In the genomic region with DNA sequence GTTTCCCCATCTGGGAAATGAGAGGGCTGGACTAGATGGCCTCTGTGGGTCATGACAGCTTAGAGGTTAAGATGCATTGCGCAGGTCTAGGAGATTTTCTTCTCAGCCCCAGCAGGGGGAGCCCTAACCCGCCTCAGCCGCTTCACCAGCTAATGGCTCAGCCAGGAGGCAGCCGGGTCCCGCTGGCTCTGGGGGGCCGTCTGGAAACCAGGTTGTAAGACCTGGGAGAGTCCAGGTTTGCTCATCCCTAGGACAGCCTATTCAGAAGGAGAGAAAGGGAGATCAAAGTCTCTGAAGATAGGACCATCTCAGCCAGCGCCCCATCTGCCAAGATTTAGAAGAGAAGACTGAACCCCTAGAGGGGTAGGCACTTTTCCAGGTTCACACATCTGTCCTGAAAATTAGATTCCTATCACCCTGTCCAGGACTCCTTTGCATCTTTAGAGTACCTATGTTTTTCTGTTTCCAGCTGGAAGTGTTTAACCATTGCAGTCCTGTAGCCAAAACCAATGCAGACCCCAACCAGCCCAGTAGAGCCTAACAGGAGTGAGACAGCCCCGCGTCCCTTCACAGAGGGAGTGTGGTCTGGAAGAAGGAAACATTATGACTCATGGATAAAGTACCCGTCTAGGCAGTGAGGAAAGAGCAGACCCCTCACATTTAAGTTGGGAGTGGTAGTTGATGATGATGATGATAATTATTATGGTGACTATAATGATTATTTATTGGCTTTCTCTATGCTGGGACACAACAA, we compare ENCODE assay signal across 8 cellular contexts. TPM values are rescaled to one million over a fixed set of nuclear protein-coding genes. Genes with fewer than 3 reads are reported as not detected.
DNase-seq lines count a peak whose midpoint lies in the region; ATAC-seq lines count a peak whose summit lies in the region.

No MANE protein-coding gene starts in this region.

- no peak overlapping the region for H3K4me2 ChIP-seq in mesenchymal stem cell (ENCODE audit: low read length, poor library complexity, severe bottlenecking)

- H3K4me3 Mint-ChIP-seq in CD4-positive, CD25-positive, alpha-beta regulatory T cell = no peak overlapping the region
- H3K4me3 Mint-ChIP-seq in activated CD4-positive, alpha-beta memory T cell treated with anti-CD3 and anti-CD28 coated beads, Interleukin-2, amount 10 ng/mL, durations not matched to agents 7 days and 5 days = no peak overlapping the region

- no peak overlapping the region for H4K91ac ChIP-seq in mesenchymal stem cell (ENCODE audit: low read length)

- peaks cover 4% of the 10 kb centered on the region for H3K27me3 ChIP-seq in CD4-positive, CD25-positive, alpha-beta regulatory T cell (ENCODE audit: control insufficient read depth, insufficient read depth, low read length)
- H3K27me3 ChIP-seq in effector memory CD4-positive, alpha-beta T cell (replicated peaks; ENCODE audit: control insufficient read depth, insufficient read depth, low read length, poor library complexity, severe bottlenecking) = no peaks in the 10 kb centered on the region
- H3K27me3 ChIP-seq in mesenchymal stem cell (ENCODE audit: control insufficient read depth in 1 of 2, insufficient read depth in 1 of 2, low read length in 2 of 2) = no peaks in the 10 kb centered on the region

- H4K8ac ChIP-seq in mesenchymal stem cell (ENCODE audit: low read length) = no peak overlapping the region

- H3K4ac ChIP-seq in mesenchymal stem cell (ENCODE audit: low read depth in 1 of 2, low read length in 2 of 2) = peak overlapping the region in 1 of 2 experiments; percentile 57

- H3K14ac ChIP-seq in mesenchymal stem cell (ENCODE audit: low read length in 2 of 2) = no peak overlapping the region

- peak; percentile 66 to 75 (median 75) for DNase-seq in CD4-positive, CD25-positive, alpha-beta regulatory T cell
- DNase-seq in NCI-H748 treated with DMSO at 0.1 percent for 48 hours (lab: John Stamatoyannopoulos, UW) (peak; percentile 44), mesenchymal stem cell (peak; percentile 85)
- DNase-seq in activated CD4-positive, alpha-beta memory T cell treated with anti-CD3 and anti-CD28 coated beads, Interleukin-2, amount 10 ng/mL, durations not matched to agents 7 days and 5 days = peak; percentile 82
- peak; percentile 54 to 64 (median 58) for DNase-seq in effector memory CD4-positive, alpha-beta T cell
- DNase-seq in stimulated activated CD8-positive, alpha-beta memory T cell treated with anti-CD3 and anti-CD28 coated beads, Interleukin-15, amount 100 ng/mL, for 4 hours (ENCODE audit: low read depth in 2 of 2) = peak; percentile 46 to 55

- H2BK120ac ChIP-seq in mesenchymal stem cell (ENCODE audit: low read depth, low read length) = no peak overlapping the region

- H3K4me3 ChIP-seq in CD4-positive, CD25-positive, alpha-beta regulatory T cell (ENCODE audit: low read depth, low read length) = no peak overlapping the region
- no peak overlapping the region for H3K4me3 ChIP-seq in effector memory CD4-positive, alpha-beta T cell (ENCODE audit: insufficient read depth, low read depth, low read length, poor library complexity, severe bottlenecking)
- H3K4me3 ChIP-seq in mesenchymal stem cell (ENCODE audit: insufficient read depth in 1 of 2, low read depth in 1 of 2, low read length in 2 of 2) = no peak overlapping the region

- no peak overlapping the region for H2AFZ ChIP-seq in mesenchymal stem cell (ENCODE audit: low read depth, low read length)

- POLR2A ChIA-PET in activated CD4-positive, alpha-beta memory T cell treated with anti-CD3 and anti-CD28 coated beads, Interleukin-2, amount 10 ng/mL, durations not matched to agents 7 days and 5 days (lab: Charles Lee) = interaction anchor here (1.4 kb wide), 1 partner anchor 112 kb away, joined by 16 read pairs; a partner anchor contains a TSS

- H3K27me3 Mint-ChIP-seq in CD4-positive, CD25-positive, alpha-beta regulatory T cell = peaks cover 25% of the 10 kb centered on the region
- peaks cover 11% of the 10 kb centered on the region for H3K27me3 Mint-ChIP-seq in activated CD4-positive, alpha-beta memory T cell treated with anti-CD3 and anti-CD28 coated beads, Interleukin-2, amount 10 ng/mL, durations not matched to agents 7 days and 5 days

- no peaks in the 10 kb centered on the region for H3K79me1 ChIP-seq in mesenchymal stem cell (replicated peaks; ENCODE audit: low read length, poor library complexity, severe bottlenecking)

- no peaks in the 10 kb centered on the region for H3K36me3 ChIP-seq in CD4-positive, CD25-positive, alpha-beta regulatory T cell (ENCODE audit: control insufficient read depth, insufficient read depth, low read length)
- no peaks in the 10 kb centered on the region for H3K36me3 ChIP-seq in effector memory CD4-positive, alpha-beta T cell (ENCODE audit: control insufficient read depth, insufficient read depth, low read length)
- peaks cover 16 to 33% of the 10 kb centered on the region in 2 experiments for H3K36me3 ChIP-seq in mesenchymal stem cell (ENCODE audit: control insufficient read depth in 1 of 2, insufficient read depth in 2 of 2, low read depth in 1 of 2, low read length in 2 of 2)

- peaks cover 5% of the 10 kb centered on the region for H3K4me1 ChIP-seq in CD4-positive, CD25-positive, alpha-beta regulatory T cell (ENCODE audit: control insufficient read depth, insufficient read depth, low read length, poor library complexity, severe bottlenecking)
- peaks cover 5% of the 10 kb centered on the region for H3K4me1 ChIP-seq in effector memory CD4-positive, alpha-beta T cell (ENCODE audit: control insufficient read depth, insufficient read depth, low read length, poor library complexity, severe bottlenecking)
- peaks cover 9% of the 10 kb centered on the region for H3K4me1 ChIP-seq in mesenchymal stem cell (ENCODE audit: control insufficient read depth, insufficient read depth, low read depth, low read length)

- no peaks in the 10 kb centered on the region for H3K36me3 Mint-ChIP-seq in CD4-positive, CD25-positive, alpha-beta regulatory T cell
- no peaks in the 10 kb centered on the region for H3K36me3 Mint-ChIP-seq in activated CD4-positive, alpha-beta memory T cell treated with anti-CD3 and anti-CD28 coated beads, Interleukin-2, amount 10 ng/mL, durations not matched to agents 7 days and 5 days (ENCODE audit: low read depth)

- H3K9me3 ChIP-seq in CD4-positive, CD25-positive, alpha-beta regulatory T cell (ENCODE audit: control insufficient read depth in 2 of 2, low read length in 2 of 2) = no peaks in the 10 kb centered on the region
- H3K9me3 ChIP-seq in effector memory CD4-positive, alpha-beta T cell (ENCODE audit: control insufficient read depth, low read length) = no peaks in the 10 kb centered on the region
- no peaks in the 10 kb centered on the region for H3K9me3 ChIP-seq in mesenchymal stem cell (ENCODE audit: control insufficient read depth, low read length)

- H2AK5ac ChIP-seq in mesenchymal stem cell (ENCODE audit: low read length, severe bottlenecking) = peak overlapping the region; percentile 89

- no peak overlapping the region for H2BK5ac ChIP-seq in mesenchymal stem cell (ENCODE audit: low read depth, low read length, poor library complexity, severe bottlenecking)

- no peak overlapping the region for H2BK15ac ChIP-seq in mesenchymal stem cell (ENCODE audit: low read depth, poor library complexity, severe bottlenecking)

- no peak overlapping the region for H3K23ac ChIP-seq in mesenchymal stem cell (ENCODE audit: low read length in 2 of 2)

- 8% methylated on average over 10 of the region's 10 CpGs for WGBS in mesenchymal stem cell

- H3K4me1 Mint-ChIP-seq in CD4-positive, CD25-positive, alpha-beta regulatory T cell = peaks cover 0 to 3% (median 1%) of the 10 kb centered on the region in 4 donors
- H3K4me1 Mint-ChIP-seq in activated CD4-positive, alpha-beta memory T cell treated with anti-CD3 and anti-CD28 coated beads, Interleukin-2, amount 10 ng/mL, durations not matched to agents 7 days and 5 days = peaks cover 19% of the 10 kb centered on the region

- H3K18ac ChIP-seq in mesenchymal stem cell (ENCODE audit: low read depth in 1 of 2, low read length in 2 of 2) = peak overlapping the region; percentile 42 to 66

- H3K27ac ChIP-seq in CD4-positive, CD25-positive, alpha-beta regulatory T cell (ENCODE audit: insufficient read depth, low read length, poor library complexity, severe bottlenecking) = no peak overlapping the region
- H3K27ac ChIP-seq in effector memory CD4-positive, alpha-beta T cell (ENCODE audit: insufficient read depth, low read length, poor library complexity, severe bottlenecking) = no peak overlapping the region
- peak overlapping the region; percentile 55 for H3K27ac ChIP-seq in mesenchymal stem cell (ENCODE audit: low read length, poor library complexity, severe bottlenecking)

- CTCF ChIA-PET in activated CD4-positive, alpha-beta memory T cell treated with anti-CD3 and anti-CD28 coated beads, Interleukin-2, amount 10 ng/mL, durations not matched to agents 7 days and 5 days (lab: Charles Lee) = interaction anchor here (0.5 to 6.1 kb wide), 33 partner anchors 8 to 876 kb away, joined by 3 to 88 read pairs (median 5); a partner anchor contains a TSS

- peak overlapping the region; percentile 74 for H3K9ac ChIP-seq in mesenchymal stem cell (ENCODE audit: low read length)

- H3K9me3 Mint-ChIP-seq in CD4-positive, CD25-positive, alpha-beta regulatory T cell = no peaks in the 10 kb centered on the region
- no peaks in the 10 kb centered on the region for H3K9me3 Mint-ChIP-seq in activated CD4-positive, alpha-beta memory T cell treated with anti-CD3 and anti-CD28 coated beads, Interleukin-2, amount 10 ng/mL, durations not matched to agents 7 days and 5 days

- ATAC-seq in CD4-positive, CD25-positive, alpha-beta regulatory T cell (ENCODE audit: low read depth in 2 of 2) = peak; percentile 86 to 91
- ATAC-seq in GM19395 (IDR thresholded peaks at IDR 0.05; ENCODE audit: unreplicated experiment) (peak; percentile 69), HG03469 (IDR thresholded peaks at IDR 0.05; ENCODE audit: unreplicated experiment) (peak; percentile 38)

- peak overlapping the region in 2 of 3 donors; percentile 14 to 44 for H3K27ac Mint-ChIP-seq in CD4-positive, CD25-positive, alpha-beta regulatory T cell
- H3K27ac Mint-ChIP-seq in activated CD4-positive, alpha-beta memory T cell treated with anti-CD3 and anti-CD28 coated beads, Interleukin-2, amount 10 ng/mL, durations not matched to agents 7 days and 5 days = no peak overlapping the region

- H2BK12ac ChIP-seq in mesenchymal stem cell (ENCODE audit: low read length in 2 of 2) = peak overlapping the region in 1 of 2 experiments; percentile 52

RNA-seq across cellular contexts. Expression of a gene that starts 27.5 kb away (rescaled TPM):
- total RNA-seq in CD4-positive, CD25-positive, alpha-beta regulatory T cell = 34.6 TPM
- polyA plus RNA-seq in CD4-positive, CD25-positive, alpha-beta regulatory T cell = not detected
- total RNA-seq in activated CD4-positive, alpha-beta memory T cell treated with anti-CD3 and anti-CD28 coated beads, Interleukin-2, amount 10 ng/mL, durations not matched to agents 7 days and 5 days = under 1 TPM in 1 of 2 experiments, not detected in 1; 0.25 TPM
- 5,201 TPM for polyA plus RNA-seq in mesenchymal stem cell (2013, experiment 1 of 2)
- polyA plus RNA-seq in mesenchymal stem cell (2013, experiment 2 of 2) = 4,942 TPM

Comparison
In these comparisons a context has a peak if more than half of its experiments do, and no peak if none do; other contexts are left out.
1. ATAC-seq: peak in every context shown above with its lines; median percentile 88 in CD4-positive, CD25-positive, alpha-beta regulatory T cell; 69 in GM19395; 38 in HG03469.
2. RNA of a gene that starts 27.5 kb away (total RNA-seq): 34.6 TPM in CD4-positive, CD25-positive, alpha-beta regulatory T cell (single experiment); 0.25 TPM in activated CD4-positive, alpha-beta memory T cell treated with anti-CD3 and anti-CD28 coated beads, Interleukin-2, amount 10 ng/mL, durations not matched to agents 7 days and 5 days; every median in the first group is over 10 times any median in the second.
3. Peak in every context shown above with its lines, with median percentiles within 50 percentile points of each other: DNase-seq.